ENCODE assay signal across 16 cellular contexts in the genomic region with DNA sequence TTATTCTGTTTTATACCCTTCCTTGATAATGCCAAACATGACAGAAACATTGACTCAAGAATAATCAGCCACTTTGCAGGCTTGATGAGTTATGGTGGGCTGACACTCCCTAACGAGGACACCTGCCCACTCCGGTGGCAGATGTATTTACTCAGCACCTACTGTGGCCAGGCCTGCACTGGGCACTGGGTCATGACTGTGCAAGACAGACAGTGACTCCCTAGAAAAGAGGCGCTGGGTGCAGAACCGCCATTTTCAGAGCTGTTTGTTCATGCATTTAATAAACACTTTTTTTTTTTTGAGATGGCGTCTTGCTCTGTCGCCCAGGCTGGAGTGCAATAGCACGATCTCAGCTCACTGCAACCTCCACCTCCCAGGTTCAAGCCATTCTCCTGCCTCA. TPM values are rescaled to one million over a fixed set of nuclear protein-coding genes. Genes with fewer than 3 reads are reported as not detected.
A peak's percentile ranks its signal among the peaks of the same experiment; 100 is the strongest.
DNase-seq lines count a peak whose midpoint lies in the region; ATAC-seq and TF ChIP-seq lines count a peak whose summit lies in the region.
"Had no signal": no experiment of that assay in that cellular context is flagged by ENCODE, and none has a peak within 500 bp of the region (broad histone marks: within the 10 kb centered on the region; RNA-seq: fewer than 3 reads in every experiment).

No MANE protein-coding gene starts in this region.

- H3K4me3 ChIP-seq in sigmoid colon (no peak overlapping the region), lower lobe of right lung (no peak overlapping the region)
- H3K4me3 ChIP-seq: GM23248, HAP-1, K562 had no signal

- H3K27ac Mint-ChIP-seq in activated CD8-positive, alpha-beta T cell treated with anti-CD3 and anti-CD28 coated beads, Interleukin-2, amount 10 ng/mL, durations not matched to agents 7 days and 5 days: no peak overlapping the region
- no peak overlapping the region for H3K27ac Mint-ChIP-seq in activated CD8-positive, alpha-beta T cell treated with anti-CD3 and anti-CD28 coated beads for 36 hours
- H3K27ac Mint-ChIP-seq: B cell; CD14-positive monocyte; CD8-positive, alpha-beta T cell had no signal

- H3K4me3 Mint-ChIP-seq in activated CD8-positive, alpha-beta T cell treated with anti-CD3 and anti-CD28 coated beads, Interleukin-2, amount 10 ng/mL, durations not matched to agents 7 days and 5 days: no peak overlapping the region
- no peak overlapping the region for H3K4me3 Mint-ChIP-seq in activated CD8-positive, alpha-beta T cell treated with anti-CD3 and anti-CD28 coated beads for 36 hours
- H3K4me3 Mint-ChIP-seq: CD14-positive monocyte; CD8-positive, alpha-beta T cell had no signal

- CTCF ChIA-PET in activated CD8-positive, alpha-beta T cell treated with anti-CD3 and anti-CD28 coated beads, Interleukin-2, amount 10 ng/mL, durations not matched to agents 7 days and 5 days (lab: Charles Lee): no interaction called here
- CTCF ChIA-PET in activated CD8-positive, alpha-beta T cell treated with anti-CD3 and anti-CD28 coated beads for 36 hours (lab: Charles Lee): no interaction called here
- CTCF ChIA-PET in GM10248 (lab: Yijun Ruan, JAX): interaction anchor here (0.8 to 1.4 kb wide), 2 partner anchors 10 to 848 kb away, joined by 3 read pairs; no protein-coding TSS in a partner anchor

- peak; percentile 12 for DNase-seq in activated CD8-positive, alpha-beta T cell treated with anti-CD3 and anti-CD28 coated beads, Interleukin-2, amount 10 ng/mL, durations not matched to agents 7 days and 5 days
- no peak for DNase-seq in activated CD8-positive, alpha-beta T cell treated with anti-CD3 and anti-CD28 coated beads for 36 hours
- DNase-seq in GM10248 (ENCODE audit: extremely low spot score) (peak; percentile 2), SHP77 (lab: John Stamatoyannopoulos, UW) (peak; percentile 41 to 69), sigmoid colon (peak; percentile 41), glomerular visceral epithelial cell (ENCODE audit: extremely low spot score) (no peak), lower lobe of right lung (no peak)
- DNase-seq: CD8-positive, alpha-beta T cell; DMS53; GF-D8; GM23248 had no signal

- 92 to 94% methylated on average over 7 of the region's 7 CpGs for WGBS in sigmoid colon, 2 donors

- H3K36me3 ChIP-seq in sigmoid colon (no peaks in the 10 kb centered on the region), lower lobe of right lung (peaks cover 39% of the 10 kb centered on the region)
- H3K36me3 ChIP-seq: HAP-1 had no signal

- POLR2A ChIA-PET in activated CD8-positive, alpha-beta T cell treated with anti-CD3 and anti-CD28 coated beads, Interleukin-2, amount 10 ng/mL, durations not matched to agents 7 days and 5 days (lab: Charles Lee): no interaction called here
- POLR2A ChIA-PET in activated CD8-positive, alpha-beta T cell treated with anti-CD3 and anti-CD28 coated beads for 36 hours (lab: Charles Lee): interaction anchor here (0.7 to 0.8 kb wide), 2 partner anchors 18 to 30 kb away, joined by 3 read pairs; no protein-coding TSS in a partner anchor
- POLR2A ChIA-PET in GM10248 (lab: Yijun Ruan, JAX): no interaction called here

- H3K4me1 Mint-ChIP-seq in activated CD8-positive, alpha-beta T cell treated with anti-CD3 and anti-CD28 coated beads, Interleukin-2, amount 10 ng/mL, durations not matched to agents 7 days and 5 days (ENCODE audit: low read depth): no peaks in the 10 kb centered on the region
- no peaks in the 10 kb centered on the region for H3K4me1 Mint-ChIP-seq in activated CD8-positive, alpha-beta T cell treated with anti-CD3 and anti-CD28 coated beads for 36 hours (ENCODE audit: low read depth)
- H3K4me1 Mint-ChIP-seq: CD14-positive monocyte had no signal

- no peak for TF ChIP-seq EP300 in sigmoid colon (IDR thresholded peaks at IDR 0.05)

- H3K27ac ChIP-seq in sigmoid colon (no peak overlapping the region), lower lobe of right lung (no peak overlapping the region)
- H3K27ac ChIP-seq: GM23248 had no signal

- H3K27me3 ChIP-seq in sigmoid colon (peaks cover 0 to 7% (median 4%) of the 10 kb centered on the region in 3 donors), lower lobe of right lung (ENCODE audit: low read depth) (no peaks in the 10 kb centered on the region)

- intact Hi-C loops in activated CD8-positive, alpha-beta T cell treated with anti-CD3 and anti-CD28 coated beads for 36 hours (cut with micrococcal nuclease): no loop called here
- intact Hi-C loops in sigmoid colon (cut with DNase I): no loop called here
- intact Hi-C loops in lower lobe of right lung (cut with DNase I): no loop called here

- no peaks in the 10 kb centered on the region for H3K27me3 Mint-ChIP-seq in activated CD8-positive, alpha-beta T cell treated with anti-CD3 and anti-CD28 coated beads, Interleukin-2, amount 10 ng/mL, durations not matched to agents 7 days and 5 days (ENCODE audit: low read depth)
- H3K27me3 Mint-ChIP-seq in activated CD8-positive, alpha-beta T cell treated with anti-CD3 and anti-CD28 coated beads for 36 hours: no peaks in the 10 kb centered on the region
- H3K27me3 Mint-ChIP-seq: B cell had no signal

- H3K9me3 Mint-ChIP-seq in activated CD8-positive, alpha-beta T cell treated with anti-CD3 and anti-CD28 coated beads, Interleukin-2, amount 10 ng/mL, durations not matched to agents 7 days and 5 days (ENCODE audit: insufficient read depth): peaks cover 12% of the 10 kb centered on the region
- H3K9me3 Mint-ChIP-seq in activated CD8-positive, alpha-beta T cell treated with anti-CD3 and anti-CD28 coated beads for 36 hours: peaks cover 10% of the 10 kb centered on the region

- TF ChIP-seq POLR2A in sigmoid colon (IDR thresholded peaks at IDR 0.05): no peak

- no peak for ATAC-seq in activated CD8-positive, alpha-beta T cell treated with anti-CD3 and anti-CD28 coated beads, Interleukin-2, amount 10 ng/mL, durations not matched to agents 7 days and 5 days
- ATAC-seq in activated CD8-positive, alpha-beta T cell treated with anti-CD3 and anti-CD28 coated beads for 36 hours: no peak
- no peak for ATAC-seq in HG03342 (IDR thresholded peaks at IDR 0.05; ENCODE audit: unreplicated experiment)
- ATAC-seq in lower lobe of right lung: no peak
- ATAC-seq: CD8-positive, alpha-beta T cell; K562 had no signal

- H3K9me3 ChIP-seq in sigmoid colon: peaks cover 0 to 5% (median 0%) of the 10 kb centered on the region in 4 donors
- H3K9me3 ChIP-seq in lower lobe of right lung: peaks cover 14% of the 10 kb centered on the region

- peaks cover 3% of the 10 kb centered on the region for H3K36me3 Mint-ChIP-seq in activated CD8-positive, alpha-beta T cell treated with anti-CD3 and anti-CD28 coated beads, Interleukin-2, amount 10 ng/mL, durations not matched to agents 7 days and 5 days (ENCODE audit: low read depth)
- peaks cover 5% of the 10 kb centered on the region for H3K36me3 Mint-ChIP-seq in activated CD8-positive, alpha-beta T cell treated with anti-CD3 and anti-CD28 coated beads for 36 hours (ENCODE audit: low read depth)
- H3K36me3 Mint-ChIP-seq: CD14-positive monocyte had no signal

- no peak for TF ChIP-seq CTCF in activated CD8-positive, alpha-beta T cell treated with anti-CD3 and anti-CD28 coated beads for 36 hours (IDR thresholded peaks at IDR 0.05)
- TF ChIP-seq CTCF in GM10248 (IDR thresholded peaks at IDR 0.05; ENCODE audit: control extremely low read depth, extremely low read depth, low read depth, missing control alignments): no peak
- TF ChIP-seq CTCF in sigmoid colon (IDR thresholded peaks at IDR 0.05): no peak
- TF ChIP-seq CTCF in lower lobe of right lung (IDR thresholded peaks at IDR 0.05): no peak

- H3K4me1 ChIP-seq in sigmoid colon: peaks cover 0 to 5% (median 2%) of the 10 kb centered on the region in 4 donors
- H3K4me1 ChIP-seq in lower lobe of right lung: no peaks in the 10 kb centered on the region
- H3K4me1 ChIP-seq: HAP-1 had no signal

RNA-seq across cellular contexts. Expression of a gene that starts 32.5 kb away (rescaled TPM):
- 1 to 10 TPM; 3.4 to 3.5 TPM for total RNA-seq in activated CD8-positive, alpha-beta T cell treated with anti-CD3 and anti-CD28 coated beads, Interleukin-2, amount 10 ng/mL, durations not matched to agents 7 days and 5 days
- total RNA-seq in activated CD8-positive, alpha-beta T cell treated with anti-CD3 and anti-CD28 coated beads for 36 hours: 1 to 10 TPM; 1.4 to 1.8 TPM
- 10 to 100 TPM in 3 of 4 donors, 1 to 10 TPM in 1; 8.3 to 37.1 (median 17.0) TPM for total RNA-seq in sigmoid colon
- 1 to 10 TPM in 2 of 3 donors, under 1 TPM in 1; 0.69 to 6.3 (median 3.0) TPM for polyA plus RNA-seq in sigmoid colon
- 36.2 TPM for total RNA-seq in lower lobe of right lung

Comparison
In these comparisons a context has a peak if more than half of its experiments do, and no peak if none do; other contexts are left out.
1. DNase-seq: peak in activated CD8-positive, alpha-beta T cell treated with anti-CD3 and anti-CD28 coated beads, Interleukin-2, amount 10 ng/mL, durations not matched to agents 7 days and 5 days (single experiment), GM10248 (single experiment), SHP77 (2 of 2) and sigmoid colon (single experiment); none in activated CD8-positive, alpha-beta T cell treated with anti-CD3 and anti-CD28 coated beads for 36 hours (single experiment), glomerular visceral epithelial cell (single experiment) and lower lobe of right lung (single experiment).